ENCODE assay signal across 9 cellular contexts in the genomic region with DNA sequence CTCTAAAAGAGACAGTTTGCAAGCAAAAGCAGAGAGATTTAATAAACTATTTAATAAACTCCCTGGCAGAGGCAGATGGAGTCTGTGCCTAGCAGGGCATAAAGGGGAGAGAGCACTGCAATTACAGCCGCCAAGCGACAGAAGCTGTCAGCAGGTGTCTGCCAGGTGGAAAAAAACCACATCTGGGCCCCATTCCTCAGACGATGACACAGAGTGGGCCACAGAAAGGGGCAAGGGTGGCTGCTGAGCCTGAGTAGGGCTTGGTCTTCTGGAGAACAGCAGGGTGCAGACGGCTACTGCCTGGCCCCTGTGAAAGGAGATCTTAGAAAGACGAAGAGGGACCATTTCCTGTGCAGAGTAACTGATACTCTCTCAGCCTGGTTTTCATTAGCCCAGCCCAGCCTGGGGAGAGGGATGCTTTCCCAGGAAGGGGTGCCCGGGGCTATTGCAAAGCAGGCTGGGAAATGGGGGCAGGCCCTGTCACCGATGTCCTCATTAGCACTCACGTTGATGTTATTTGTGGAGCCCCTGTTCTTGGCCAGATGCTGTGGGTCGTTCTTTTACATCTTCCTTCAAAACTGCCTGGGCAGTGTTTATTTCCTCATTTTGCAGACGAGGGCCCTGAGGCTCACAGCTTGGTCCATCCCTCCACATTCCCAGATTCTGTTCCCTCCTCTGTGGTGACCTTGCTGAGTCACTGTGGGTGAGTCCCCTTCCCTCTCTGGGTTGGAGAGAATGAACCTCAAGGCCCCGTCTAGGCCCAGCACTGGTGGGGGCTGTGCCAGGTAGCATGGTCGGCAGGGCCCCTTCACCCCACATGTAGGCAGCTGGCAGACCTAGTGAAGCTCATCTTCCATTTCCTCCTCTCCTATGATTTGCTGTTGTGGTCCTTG.
A peak's percentile ranks its signal among the peaks of the same experiment; 100 is the strongest.
DNase-seq lines count a peak whose midpoint lies in the region; ATAC-seq and TF ChIP-seq lines count a peak whose summit lies in the region.
"Had no signal": no experiment of that assay in that cellular context is flagged by ENCODE, and none has a peak within 500 bp of the region (broad histone marks: within the 10 kb centered on the region; RNA-seq: fewer than 3 reads in every experiment).

No MANE protein-coding gene starts in this region.

- no peak overlapping the region for H3K23ac ChIP-seq in neuronal stem cell (ENCODE audit: low read depth, low read length, poor library complexity)

- no peak overlapping the region for H2BK5ac ChIP-seq in neuronal stem cell (ENCODE audit: low read length)

- H3K4me2 ChIP-seq in neuronal stem cell (ENCODE audit: insufficient read depth, low read length, poor library complexity, severe bottlenecking) = no peak overlapping the region
- H3K4me2 ChIP-seq in MM.1S (ENCODE audit: low read depth, low read length) = no peak overlapping the region

- no peak for TF ChIP-seq POLR2A in thyroid gland (IDR thresholded peaks at IDR 0.05)

- H3K9me2 ChIP-seq in MM.1S (replicated peaks; ENCODE audit: insufficient read depth, low read length) = no peaks in the 10 kb centered on the region

- no peaks in the 10 kb centered on the region for H4K20me1 ChIP-seq in MM.1S (ENCODE audit: insufficient read depth, low read length)

- no peaks in the 10 kb centered on the region for H3F3A ChIP-seq in MM.1S (ENCODE audit: insufficient read depth, low read length)

- no peak overlapping the region for H4K91ac ChIP-seq in neuronal stem cell (ENCODE audit: low read depth, low read length, poor library complexity)

- H3K79me2 ChIP-seq in MM.1S (ENCODE audit: low read length) = no peaks in the 10 kb centered on the region

- H3K4me1 ChIP-seq in neuronal stem cell (ENCODE audit: control insufficient read depth in 2 of 2, insufficient read depth in 1 of 2, low read depth in 1 of 2, low read length in 2 of 2) = peaks cover 0 to 14% of the 10 kb centered on the region in 2 donors
- no peaks in the 10 kb centered on the region for H3K4me1 ChIP-seq in MM.1S (ENCODE audit: low read length)
- peaks cover 0 to 6% of the 10 kb centered on the region in 2 donors for H3K4me1 ChIP-seq in thyroid gland

- no peak overlapping the region for H3K27ac ChIP-seq in neuronal stem cell (replicated peaks; ENCODE audit: low read length)
- H3K27ac ChIP-seq in MM.1S (ENCODE audit: low read length) = no peak overlapping the region
- no peak overlapping the region for H3K27ac ChIP-seq in thyroid gland

- no peak overlapping the region for H3K4ac ChIP-seq in neuronal stem cell (ENCODE audit: low read length)

- no peak overlapping the region for H2BK15ac ChIP-seq in neuronal stem cell (ENCODE audit: low read length)

- WGBS in neuronal stem cell (ENCODE audit: extremely low coverage in 2 of 2, insufficient read length in 2 of 2, insufficient replicate concordance in 1 of 2), 2 donors = no CpG with 5 or more reads among the region's 12 CpGs
- WGBS in thyroid gland, 2 donors = 36 to 45% methylated on average over 10 to 12 of the region's 12 CpGs

- H3K4me3 ChIP-seq in neuronal stem cell (ENCODE audit: low read length in 2 of 2) = no peak overlapping the region
- H3K4me3 ChIP-seq in MM.1S (ENCODE audit: low read length) = no peak overlapping the region
- no peak overlapping the region for H3K4me3 ChIP-seq in thyroid gland (replicated peaks in 1 of 3)

- peak overlapping the region; percentile 46 for H3K18ac ChIP-seq in neuronal stem cell (ENCODE audit: low read length)

- ATAC-seq in GM18858 (IDR thresholded peaks at IDR 0.05; ENCODE audit: unreplicated experiment) = no peak
- ATAC-seq: naive thymus-derived CD8-positive, alpha-beta T cell had no signal

- no peaks in the 10 kb centered on the region for H3K79me1 ChIP-seq in neuronal stem cell (ENCODE audit: low read depth, low read length)

- H3K27me3 ChIP-seq in neuronal stem cell (ENCODE audit: control insufficient read depth in 3 of 3, insufficient read depth in 3 of 3, low read depth in 1 of 3, low read length in 3 of 3) = no peaks in the 10 kb centered on the region
- peaks cover 76% of the 10 kb centered on the region for H3K27me3 ChIP-seq in MM.1S (replicated peaks; ENCODE audit: insufficient read depth, low read length)
- H3K27me3 ChIP-seq in thyroid gland = no peaks in the 10 kb centered on the region

- H3K9me3 ChIP-seq in neuronal stem cell (replicated peaks in 1 of 2; ENCODE audit: control insufficient read depth in 2 of 2, insufficient read depth in 1 of 2, low read depth in 1 of 2, low read length in 2 of 2) (no peaks in the 10 kb centered on the region), MM.1S (replicated peaks; ENCODE audit: insufficient read depth, low read length) (no peaks in the 10 kb centered on the region), thyroid gland (no peaks in the 10 kb centered on the region)

- in situ Hi-C loops in GM13976 (cut with MboI; ENCODE audit: low sequenced_read_pairs, unreplicated experiment) = no loop called here

- H4K8ac ChIP-seq in neuronal stem cell (ENCODE audit: low read depth, low read length) = no peak overlapping the region

- H2AFZ ChIP-seq in neuronal stem cell (ENCODE audit: low read length) (no peak overlapping the region), MM.1S (ENCODE audit: low read length) (no peak overlapping the region)

- H3K9ac ChIP-seq in neuronal stem cell (ENCODE audit: low read depth, low read length, poor library complexity) (no peak overlapping the region), MM.1S (ENCODE audit: low read length) (no peak overlapping the region)

- TF ChIP-seq CTCF in GM13976 (IDR thresholded peaks at IDR 0.05; ENCODE audit: borderline replicate concordance, control extremely low read depth, extremely low read depth, insufficient read depth, missing control alignments) (no peak), MM.1S (IDR thresholded peaks at IDR 0.05; ENCODE audit: low read length) (no peak), thyroid gland (IDR thresholded peaks at IDR 0.05) (no peak)

- no peaks in the 10 kb centered on the region for H3K36me3 ChIP-seq in neuronal stem cell (replicated peaks in 1 of 2; ENCODE audit: control insufficient read depth in 2 of 2, insufficient read depth in 2 of 2, low read length in 2 of 2)
- no peaks in the 10 kb centered on the region for H3K36me3 ChIP-seq in MM.1S (replicated peaks; ENCODE audit: insufficient read depth, low read length)
- H3K36me3 ChIP-seq in thyroid gland = no peaks in the 10 kb centered on the region

- no peak overlapping the region for H3K14ac ChIP-seq in neuronal stem cell (ENCODE audit: low read length)

- intact Hi-C loops in thyroid gland (cut with DNase I) = no loop called here

- peak overlapping the region; percentile 25 for H2AK5ac ChIP-seq in neuronal stem cell (ENCODE audit: low read depth, low read length)

- H2BK12ac ChIP-seq in neuronal stem cell (ENCODE audit: low read length) = no peak overlapping the region

- DNase-seq in EL (peak; percentile 87), NCI-H1436 (lab: John Stamatoyannopoulos, UW) (peak; percentile 78), amniotic stem cell (lab: John Stamatoyannopoulos, UW) (peak; percentile 57), neuronal stem cell (ENCODE audit: low spot score) (no peak), GM13976 (ENCODE audit: low spot score) (no peak), MM.1S (no peak), thyroid gland (no peak)

- no peak overlapping the region for H2BK120ac ChIP-seq in neuronal stem cell (ENCODE audit: low read depth, low read length)

Comparison
In these comparisons a context has a peak if more than half of its experiments do, and no peak if none do; other contexts are left out.
1. DNase-seq: peak in EL (single experiment), NCI-H1436 (single experiment) and amniotic stem cell (single experiment); none in neuronal stem cell (single experiment), GM13976 (single experiment), MM.1S (single experiment) and thyroid gland (0 of 2).